Comparison of ENCODE assay signal across 8 cellular contexts in genomic region chr20:57398231-57398821, GRCh38. TPM values are rescaled to one million over a fixed set of nuclear protein-coding genes. Genes with fewer than 3 reads are reported as not detected.
DNase-seq lines count a peak whose midpoint lies in the region; ATAC-seq, FAIRE-seq and TF ChIP-seq lines count a peak whose summit lies in the region.

No MANE protein-coding gene starts in this region.

- TF ChIP-seq EP300 in upper lobe of left lung (IDR thresholded peaks at IDR 0.05): no peak

- WGBS in pancreas, 2 donors: 46 to 79% methylated on average over 26 to 27 of the region's 27 CpGs
- WGBS in upper lobe of left lung, 2 donors: 45 to 47% methylated on average over 8 to 24 of the region's 27 CpGs

- H3K4me1 Mint-ChIP-seq in central memory CD8-positive, alpha-beta T cell: peaks cover 67% of the 10 kb centered on the region

- TF ChIP-seq CTCF in pancreas (IDR thresholded peaks at IDR 0.05) (no peak), upper lobe of left lung (IDR thresholded peaks at IDR 0.05) (no peak)

- no peak for FAIRE-seq in pancreas (lab: Jason Lieb, UNC)

- no peaks in the 10 kb centered on the region for H3K9me3 Mint-ChIP-seq in central memory CD8-positive, alpha-beta T cell

- intact Hi-C loops in pancreas (cut with DNase I): no loop called here

- H3K4me1 ChIP-seq in pancreas (no peaks in the 10 kb centered on the region), upper lobe of left lung (peaks cover 38 to 82% (median 54%) of the 10 kb centered on the region in 4 donors)

- peaks cover 91% of the 10 kb centered on the region for H3K36me3 Mint-ChIP-seq in central memory CD8-positive, alpha-beta T cell (ENCODE audit: insufficient read depth)

- DNase-seq in T-helper 2 cell: peak; percentile 74 to 97 (median 88)
- DNase-seq in central memory CD8-positive, alpha-beta T cell (ENCODE audit: low spot score in 2 of 2): peak; percentile 87 to 95
- DNase-seq in pancreas: peak in 4 of 6 donors; percentile 25 to 76 (median 48)
- DNase-seq in upper lobe of left lung: peak; percentile 59 to 92
- no peak for DNase-seq in NCI-H2227 (lab: John Stamatoyannopoulos, UW; ENCODE audit: unreplicated experiment)
- no peak for DNase-seq in UCSD-AML1 (lab: John Stamatoyannopoulos, UW; ENCODE audit: unreplicated experiment)

- H3K36me3 ChIP-seq in pancreas: no peaks in the 10 kb centered on the region
- peaks cover 0 to 66% (median 36%) of the 10 kb centered on the region in 4 donors for H3K36me3 ChIP-seq in upper lobe of left lung

- no peaks in the 10 kb centered on the region for H3K9me3 ChIP-seq in pancreas
- H3K9me3 ChIP-seq in upper lobe of left lung: no peaks in the 10 kb centered on the region

- H3K27me3 Mint-ChIP-seq in central memory CD8-positive, alpha-beta T cell: no peaks in the 10 kb centered on the region

- H3K27ac Mint-ChIP-seq in central memory CD8-positive, alpha-beta T cell (ENCODE audit: low read depth): peak overlapping the region; percentile 95

- H3K4me3 Mint-ChIP-seq in central memory CD8-positive, alpha-beta T cell: peak overlapping the region; percentile 72

- peak overlapping the region in 1 of 4 donors; percentile 23 for H3K27ac ChIP-seq in pancreas
- peak overlapping the region; percentile 37 to 69 (median 58) for H3K27ac ChIP-seq in upper lobe of left lung

- H3K27me3 ChIP-seq in pancreas (no peaks in the 10 kb centered on the region), upper lobe of left lung (no peaks in the 10 kb centered on the region)

- peak; percentile 51 for ATAC-seq in HG03108 (IDR thresholded peaks at IDR 0.05; ENCODE audit: unreplicated experiment)
- peak; percentile 82 for ATAC-seq in central memory CD8-positive, alpha-beta T cell (replicated peaks; ENCODE audit: extremely low read depth, poor library complexity, severe bottlenecking)
- ATAC-seq in pancreas: peak in 3 of 4 donors; percentile 44 to 46 (median 45)
- ATAC-seq in upper lobe of left lung (ENCODE audit: low FRiP score in 2 of 2): peak; percentile 30 to 35

- peak; percentile 47 for TF ChIP-seq POLR2A in GM19193 (IDR thresholded peaks at IDR 0.05; ENCODE audit: extremely low read depth, insufficient read depth, insufficient read length)
- TF ChIP-seq POLR2A in upper lobe of left lung (IDR thresholded peaks at IDR 0.05): no peak

- no peak overlapping the region for H3K4me3 ChIP-seq in pancreas
- peak overlapping the region in 2 of 4 donors; percentile 0 to 13 for H3K4me3 ChIP-seq in upper lobe of left lung

RNA-seq across cellular contexts. Expression of gene RBM38, which starts 7.1 kb away (rescaled TPM):
- total RNA-seq in pancreas (1 to 10 TPM; 3.9 to 10.0 (median 5.3) TPM), upper lobe of left lung (10 to 100 TPM; 14.7 to 27.5 (median 22.3) TPM)
- 10 to 100 TPM in 1 of 2 donors, 1 to 10 TPM in 1; 9.7 to 13.1 TPM for polyA plus RNA-seq in pancreas

RNA-seq across cellular contexts. Expression of gene RAE1, which starts 47.3 kb away (rescaled TPM):
- total RNA-seq in pancreas (10 to 100 TPM in 1 of 6 donors, 1 to 10 TPM in 5; 4.3 to 11.4 (median 6.6) TPM), upper lobe of left lung (10 to 100 TPM; 10.1 to 31.0 (median 17.9) TPM)
- 10 to 100 TPM in 1 of 2 donors, 1 to 10 TPM in 1; 5.7 to 13.5 TPM for polyA plus RNA-seq in pancreas

Comparison
In these comparisons a context has a peak if more than half of its experiments do, and no peak if none do; other contexts are left out.
1. DNase-seq: peak in T-helper 2 cell (5 of 5), central memory CD8-positive, alpha-beta T cell (2 of 2), pancreas (4 of 6) and upper lobe of left lung (2 of 2); none in NCI-H2227 (single experiment) and UCSD-AML1 (single experiment).
2. Peak in every context shown above with its lines, with median percentiles within 50 percentile points of each other: ATAC-seq.